ENCODE assay signal across 12 cellular contexts in the genomic region with DNA sequence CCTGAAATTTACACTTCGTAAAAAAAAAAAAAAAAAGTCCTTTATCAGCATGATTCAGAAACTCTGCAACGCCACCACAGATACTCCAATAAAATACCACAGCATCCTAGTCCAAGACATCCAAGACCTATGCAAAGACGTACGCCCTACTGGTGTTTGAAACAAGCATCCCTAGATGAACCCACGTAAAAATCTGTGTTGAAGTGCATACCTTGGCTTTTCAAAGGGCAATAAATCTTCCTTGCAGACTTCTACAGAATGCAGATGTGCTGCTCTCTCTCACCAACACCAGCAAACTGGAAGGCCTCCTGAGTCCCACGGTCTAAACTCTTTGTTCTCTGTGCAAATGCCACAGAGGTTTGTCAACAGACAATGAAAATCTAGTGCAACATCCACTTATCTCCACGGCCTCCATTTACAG. TPM values are rescaled to one million over a fixed set of nuclear protein-coding genes. Genes with fewer than 3 reads are reported as not detected.
DNase-seq lines count a peak whose midpoint lies in the region; ATAC-seq and TF ChIP-seq lines count a peak whose summit lies in the region.
"Had no signal": no experiment of that assay in that cellular context is flagged by ENCODE, and none has a peak within 500 bp of the region (broad histone marks: within the 10 kb centered on the region; RNA-seq: fewer than 3 reads in every experiment).

No MANE protein-coding gene starts in this region.

- H3K36me3 ChIP-seq in colonic mucosa (no peaks in the 10 kb centered on the region), osteoblast (ENCODE audit: insufficient read depth, low read length) (no peaks in the 10 kb centered on the region), testis (ENCODE audit: low read depth, missing control alignments) (no peaks in the 10 kb centered on the region)

- no peaks in the 10 kb centered on the region for H3K9me3 ChIP-seq in colonic mucosa
- H3K9me3 ChIP-seq in osteoblast (ENCODE audit: low read depth, low read length), result no peaks in the 10 kb centered on the region
- no peaks in the 10 kb centered on the region for H3K9me3 ChIP-seq in testis

- H3K4me3 ChIP-seq in colonic mucosa (no peak overlapping the region), osteoblast (ENCODE audit: insufficient read depth, low read length) (no peak overlapping the region), testis (no peak overlapping the region)

- H3K4me2 ChIP-seq in osteoblast (ENCODE audit: insufficient read depth, low read length), result no peak overlapping the region

- H4K20me1 ChIP-seq in osteoblast (ENCODE audit: insufficient read depth, low read length), result peaks cover 46% of the 10 kb centered on the region

- H3K4me1 ChIP-seq in colonic mucosa, result peaks cover 20% of the 10 kb centered on the region
- peaks cover 36% of the 10 kb centered on the region for H3K4me1 ChIP-seq in osteoblast (ENCODE audit: insufficient read depth, low read length)
- no peaks in the 10 kb centered on the region for H3K4me1 ChIP-seq in testis

- H3K27me3 ChIP-seq in colonic mucosa (no peaks in the 10 kb centered on the region), osteoblast (ENCODE audit: insufficient read depth, low read length) (no peaks in the 10 kb centered on the region), testis (no peaks in the 10 kb centered on the region)

- WGBS in testis, 2 donors, result 64 to 74% methylated on average over 7 of the region's 7 CpGs

- TF ChIP-seq POLR2A in testis (IDR thresholded peaks at IDR 0.05), result no peak

- intact Hi-C loops in colonic mucosa (cut with DNase I), result no loop called here
- intact Hi-C loops in testis (cut with DNase I; ENCODE audit: low total_unique reads), result no loop called here
- intact Hi-C loops in left cardiac atrium (cut with DNase I), result no loop called here

- TF ChIP-seq CTCF in colonic mucosa (IDR thresholded peaks at IDR 0.05) (no peak), osteoblast (IDR thresholded peaks at IDR 0.05; ENCODE audit: extremely low read depth, low read depth, low read length) (no peak), testis (IDR thresholded peaks at IDR 0.05) (no peak)

- H2AFZ ChIP-seq in osteoblast (ENCODE audit: low read length), result no peak overlapping the region

- H3K79me2 ChIP-seq in osteoblast (ENCODE audit: insufficient read depth, low read length), result peaks cover 98% of the 10 kb centered on the region

- ATAC-seq in GM18498 (IDR thresholded peaks at IDR 0.05; ENCODE audit: unreplicated experiment) (no peak), left cardiac atrium (no peak)
- ATAC-seq: natural killer cell; Right ventricle myocardium inferior; stimulated activated memory B cell treated with anti-CD40 and anti-IgM and Interleukin-4, amounts not matched to agents 10 μg/mL and 1 μg/mL and 100 μg/mL, for 72 hours had no signal

- H3K27ac ChIP-seq in colonic mucosa (peak overlapping the region; percentile 63), osteoblast (ENCODE audit: low read depth, low read length) (peak overlapping the region; percentile 51), testis (no peak overlapping the region)

- H3K9ac ChIP-seq in colonic mucosa (ENCODE audit: low read depth in 2 of 2, low read length in 2 of 2), result peak overlapping the region in 1 of 2 donors; percentile 4

- DNase-seq in ELF-1 (ENCODE audit: low read depth, low spot score), result peak; percentile 83
- peak; percentile 42 for DNase-seq in NCI-H187 treated with DMSO at 0.1 percent for 48 hours (lab: John Stamatoyannopoulos, UW)
- no peak for DNase-seq in colonic mucosa
- no peak for DNase-seq in osteoblast (ENCODE audit: insufficient read length, low spot score, missing footprints)
- no peak for DNase-seq in testis
- DNase-seq in left cardiac atrium, result no peak
- DNase-seq: effector memory CD4-positive, alpha-beta T cell; H7; natural killer cell had no signal

RNA-seq across cellular contexts. Expression of a gene that starts 38.8 kb away (rescaled TPM):
- total RNA-seq in colonic mucosa (10 to 100 TPM; 57.9 to 61.9 TPM), osteoblast (40.9 and 43.6 TPM in 2 replicates), testis (100 to 1,000 TPM in 1 of 2 donors, 10 to 100 TPM in 1; 99.8 to 102 TPM), left cardiac atrium (1 to 10 TPM; 3.8 to 7.7 TPM)
- 37.8 TPM for polyA plus RNA-seq in testis (ENCODE audit: insufficient read depth, low read depth, low replicate concordance)

Comparison
In these comparisons a context has a peak if more than half of its experiments do, and no peak if none do; other contexts are left out.
1. DNase-seq: peak in ELF-1 (single experiment) and NCI-H187 treated with DMSO at 0.1 percent for 48 hours (single experiment); none in colonic mucosa (single experiment), osteoblast (single experiment), testis (single experiment) and left cardiac atrium (single experiment).
2. H3K27ac ChIP-seq: peak in colonic mucosa (single experiment) and osteoblast (single experiment); none in testis (0 of 2).